In the genomic region with DNA sequence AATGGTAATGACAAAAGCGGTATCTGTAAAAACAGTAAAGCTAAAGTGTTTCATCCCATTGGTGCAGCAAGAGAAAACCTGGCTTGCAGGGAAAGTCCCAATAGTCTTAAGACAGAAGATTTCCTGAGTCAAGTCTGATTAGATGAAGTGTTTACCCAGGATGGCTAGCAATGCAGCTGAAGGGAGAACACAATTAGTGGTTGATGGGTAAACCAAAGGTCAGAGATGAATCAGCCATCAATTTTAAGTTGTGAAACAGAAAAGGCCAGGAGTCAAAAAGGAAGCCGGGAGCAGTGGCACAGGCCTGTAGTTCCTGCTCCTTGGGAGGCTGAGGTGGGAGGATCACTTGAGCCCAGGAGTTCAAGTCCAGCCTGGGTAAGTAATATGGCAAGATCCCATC, we compare ENCODE assay signal across 1 cellular context.
TF ChIP-seq lines count a peak whose summit lies in the region.

No MANE protein-coding gene starts in this region.

TF ChIP-seq in HepG2, 621 proteins besides CTCF, POLR2A, EP300 and RAD21 (continued from another document):
- TF ChIP-seq, protein P1, sequence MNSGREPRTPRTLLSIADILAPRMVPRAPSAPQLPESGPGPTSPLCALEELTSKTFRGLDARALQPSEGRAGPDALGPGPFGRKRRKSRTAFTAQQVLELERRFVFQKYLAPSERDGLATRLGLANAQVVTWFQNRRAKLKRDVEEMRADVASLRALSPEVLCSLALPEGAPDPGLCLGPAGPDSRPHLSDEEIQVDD (CRISPR knock-in tag; IDR thresholded peaks at IDR 0.05; ENCODE audit: borderline replicate concordance), result no peak
- TF ChIP-seq KLF9 (CRISPR knock-in tag; IDR thresholded peaks at IDR 0.05; ENCODE audit: low read depth) (no peak), TCF7L2 (IDR thresholded peaks at IDR 0.05; ENCODE audit: low read depth, low read length) (no peak), NCOA1 (CRISPR knock-in tag; IDR thresholded peaks at IDR 0.05) (no peak), ZFYVE20 (CRISPR knock-in tag; IDR thresholded peaks at IDR 0.05; ENCODE audit: borderline replicate concordance, low read depth) (no peak), FOXA3 (CRISPR knock-in tag; IDR thresholded peaks at IDR 0.05) (0 out of 2 replicates have a peak, but pooled peaks have one; percentile 12), GFI1 (CRISPR knock-in tag; IDR thresholded peaks at IDR 0.05; ENCODE audit: borderline replicate concordance) (no peak), ZNF792 (CRISPR knock-in tag; IDR thresholded peaks at IDR 0.05) (no peak), FOSL2 (CRISPR knock-in tag; IDR thresholded peaks at IDR 0.05) (peak; percentile 77), SMAD3 (CRISPR knock-in tag; IDR thresholded peaks at IDR 0.05) (no peak), HDAC1 (CRISPR knock-in tag; IDR thresholded peaks at IDR 0.05) (no peak), SOX6 (IDR thresholded peaks at IDR 0.05) (no peak), SOX6 (CRISPR knock-in tag; IDR thresholded peaks at IDR 0.05) (no peak), MAFK (conservative IDR thresholded peaks at IDR 0.05 in 1 of 2, IDR thresholded peaks at IDR 0.05 in 1 of 2; ENCODE audit: low read length in 2 of 2) (no peak), RELA (CRISPR knock-in tag; IDR thresholded peaks at IDR 0.05) (no peak)
- TF ChIP-seq, protein P2, sequence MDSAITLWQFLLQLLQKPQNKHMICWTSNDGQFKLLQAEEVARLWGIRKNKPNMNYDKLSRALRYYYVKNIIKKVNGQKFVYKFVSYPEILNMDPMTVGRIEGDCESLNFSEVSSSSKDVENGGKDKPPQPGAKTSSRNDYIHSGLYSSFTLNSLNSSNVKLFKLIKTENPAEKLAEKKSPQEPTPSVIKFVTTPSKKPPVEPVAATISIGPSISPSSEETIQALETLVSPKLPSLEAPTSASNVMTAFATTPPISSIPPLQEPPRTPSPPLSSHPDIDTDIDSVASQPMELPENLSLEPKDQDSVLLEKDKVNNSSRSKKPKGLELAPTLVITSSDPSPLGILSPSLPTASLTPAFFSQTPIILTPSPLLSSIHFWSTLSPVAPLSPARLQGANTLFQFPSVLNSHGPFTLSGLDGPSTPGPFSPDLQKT (CRISPR knock-in tag; IDR thresholded peaks at IDR 0.05; ENCODE audit: borderline replicate concordance), result no peak
- TF ChIP-seq, protein P3, sequence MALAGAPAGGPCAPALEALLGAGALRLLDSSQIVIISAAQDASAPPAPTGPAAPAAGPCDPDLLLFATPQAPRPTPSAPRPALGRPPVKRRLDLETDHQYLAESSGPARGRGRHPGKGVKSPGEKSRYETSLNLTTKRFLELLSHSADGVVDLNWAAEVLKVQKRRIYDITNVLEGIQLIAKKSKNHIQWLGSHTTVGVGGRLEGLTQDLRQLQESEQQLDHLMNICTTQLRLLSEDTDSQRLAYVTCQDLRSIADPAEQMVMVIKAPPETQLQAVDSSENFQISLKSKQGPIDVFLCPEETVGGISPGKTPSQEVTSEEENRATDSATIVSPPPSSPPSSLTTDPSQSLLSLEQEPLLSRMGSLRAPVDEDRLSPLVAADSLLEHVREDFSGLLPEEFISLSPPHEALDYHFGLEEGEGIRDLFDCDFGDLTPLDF (CRISPR knock-in tag; IDR thresholded peaks at IDR 0.05), result no peak
- TF ChIP-seq, protein P4, sequence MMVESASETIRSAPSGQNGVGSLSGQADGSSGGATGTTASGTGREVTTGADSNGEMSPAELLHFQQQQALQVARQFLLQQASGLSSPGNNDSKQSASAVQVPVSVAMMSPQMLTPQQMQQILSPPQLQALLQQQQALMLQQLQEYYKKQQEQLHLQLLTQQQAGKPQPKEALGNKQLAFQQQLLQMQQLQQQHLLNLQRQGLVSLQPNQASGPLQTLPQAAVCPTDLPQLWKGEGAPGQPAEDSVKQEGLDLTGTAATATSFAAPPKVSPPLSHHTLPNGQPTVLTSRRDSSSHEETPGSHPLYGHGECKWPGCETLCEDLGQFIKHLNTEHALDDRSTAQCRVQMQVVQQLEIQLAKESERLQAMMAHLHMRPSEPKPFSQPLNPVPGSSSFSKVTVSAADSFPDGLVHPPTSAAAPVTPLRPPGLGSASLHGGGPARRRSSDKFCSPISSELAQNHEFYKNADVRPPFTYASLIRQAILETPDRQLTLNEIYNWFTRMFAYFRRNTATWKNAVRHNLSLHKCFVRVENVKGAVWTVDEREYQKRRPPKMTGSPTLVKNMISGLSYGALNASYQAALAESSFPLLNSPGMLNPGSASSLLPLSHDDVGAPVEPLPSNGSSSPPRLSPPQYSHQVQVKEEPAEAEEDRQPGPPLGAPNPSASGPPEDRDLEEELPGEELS (CRISPR knock-in tag; IDR thresholded peaks at IDR 0.05), result no peak
